ENCODE assay signal across 10 cellular contexts in the genomic region with DNA sequence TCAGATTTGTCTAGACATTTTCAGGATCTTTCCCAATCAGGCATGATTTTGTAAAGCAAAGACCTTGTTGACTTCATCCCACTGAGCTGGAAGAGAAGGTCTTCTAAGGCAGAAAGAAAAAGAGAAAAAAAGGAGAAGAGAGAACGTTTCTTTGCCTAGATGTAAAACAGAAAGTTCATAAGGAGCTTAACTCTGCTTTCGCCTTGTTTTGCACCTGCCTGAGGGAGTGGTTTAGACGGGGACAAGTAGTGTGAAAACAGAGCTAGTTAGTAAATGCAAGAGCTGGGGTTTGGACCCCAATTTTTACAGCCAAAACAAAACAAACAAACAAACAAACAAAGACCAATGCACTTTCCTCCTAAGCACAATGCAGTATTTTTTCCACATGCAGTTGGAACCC.
DNase-seq lines count a peak whose midpoint lies in the region; ATAC-seq, FAIRE-seq and TF ChIP-seq lines count a peak whose summit lies in the region.
"Had no signal": no experiment of that assay in that cellular context is flagged by ENCODE, and none has a peak within 500 bp of the region (broad histone marks: within the 10 kb centered on the region; RNA-seq: fewer than 3 reads in every experiment).

No MANE protein-coding gene starts in this region.

- no peaks in the 10 kb centered on the region for H3F3A ChIP-seq in SK-N-SH (replicated peaks; ENCODE audit: insufficient read depth)

- TF ChIP-seq CTCF in keratinocyte (optimal IDR thresholded peaks at IDR 0.05 in 1 of 3, IDR thresholded peaks at IDR 0.05 in 1 of 3, conservative IDR thresholded peaks at IDR 0.05 in 1 of 3; ENCODE audit: extremely low read depth in 1 of 3, insufficient read depth in 2 of 3, low read length in 3 of 3) (no peak), endothelial cell (IDR thresholded peaks at IDR 0.05; ENCODE audit: unreplicated experiment) (no peak), SK-N-SH (IDR thresholded peaks at IDR 0.05) (no peak)

- no peaks in the 10 kb centered on the region for H3K9me3 ChIP-seq in keratinocyte (ENCODE audit: control insufficient read depth, low read depth, low read length)
- H3K9me3 ChIP-seq in thymus (ENCODE audit: control insufficient read depth): no peaks in the 10 kb centered on the region
- H3K9me3 ChIP-seq in SK-N-SH: no peaks in the 10 kb centered on the region

- peaks cover 60% of the 10 kb centered on the region for H3K4me1 ChIP-seq in keratinocyte (ENCODE audit: control insufficient read depth, extremely low read depth, insufficient read depth, low read length)
- H3K4me1 ChIP-seq in thymus (ENCODE audit: control insufficient read depth, insufficient read depth, low read length): peaks cover 11% of the 10 kb centered on the region
- H3K4me1 ChIP-seq in SK-N-SH (ENCODE audit: control insufficient read depth in 1 of 2, insufficient read depth in 2 of 2, low read depth in 1 of 2, low read length in 1 of 2): peaks cover 11 to 19% of the 10 kb centered on the region in 2 experiments; a peak in 2 of 4 replicates

- no peaks in the 10 kb centered on the region for H3K9me3 Mint-ChIP-seq in endothelial cell (ENCODE audit: unreplicated experiment)

- H3K27ac ChIP-seq in keratinocyte (ENCODE audit: control insufficient read depth, insufficient read depth, low read length): peak overlapping the region; percentile 95
- peak overlapping the region; percentile 80 for H3K27ac ChIP-seq in thymus (ENCODE audit: low read depth)
- peak overlapping the region in 1 of 2 experiments; percentile 28; a peak in 2 of 4 replicates for H3K27ac ChIP-seq in SK-N-SH (ENCODE audit: low read depth in 2 of 2, low read length in 1 of 2)

- no peak overlapping the region for H3K4me3 Mint-ChIP-seq in endothelial cell (ENCODE audit: unreplicated experiment)

- peak overlapping the region; percentile 39 for H3K9ac ChIP-seq in keratinocyte (ENCODE audit: control insufficient read depth, extremely low read depth, insufficient read depth, low read length)
- no peak overlapping the region for H3K9ac ChIP-seq in SK-N-SH

- H4K20me1 ChIP-seq in keratinocyte (ENCODE audit: control insufficient read depth, extremely low read depth, insufficient read depth, low read length) (no peaks in the 10 kb centered on the region), SK-N-SH (ENCODE audit: insufficient read depth) (no peaks in the 10 kb centered on the region)

- peaks cover 2% of the 10 kb centered on the region for H3K9me1 ChIP-seq in keratinocyte (ENCODE audit: control insufficient read depth, extremely low read depth, insufficient read depth, low read length)

- TF ChIP-seq EP300 in SK-N-SH (IDR thresholded peaks at IDR 0.05; ENCODE audit: borderline replicate concordance in 1 of 2, low read depth in 1 of 2, low read length in 1 of 2): no peak

- DNase-seq in GM19240 (ENCODE audit: insufficient read length, low spot score): peak; percentile 33
- DNase-seq in keratinocyte (ENCODE audit: low read depth, low spot score): no peak
- no peak for DNase-seq in endothelial cell (ENCODE audit: low spot score)
- DNase-seq in NCI-H2196 treated with DMSO at 0.1 percent for 48 hours (lab: John Stamatoyannopoulos, UW; ENCODE audit: unreplicated experiment): no peak
- no peak for DNase-seq in SK-N-SH
- DNase-seq: NCI-H2029, RPMI8226 had no signal

- CTCF ChIA-PET in SK-N-SH (lab: Yijun Ruan, JAX): interaction anchor here (1.1 to 1.7 kb wide), 3 partner anchors 9 to 297 kb away, joined by 3 to 4 read pairs (median 4); no protein-coding TSS in a partner anchor

- peaks cover 20% of the 10 kb centered on the region for H3K4me1 Mint-ChIP-seq in endothelial cell (ENCODE audit: unreplicated experiment)

- peak; percentile 57 for FAIRE-seq in keratinocyte (lab: Jason Lieb, UNC)

- H3K9me2 ChIP-seq in SK-N-SH: no peaks in the 10 kb centered on the region

- dilution Hi-C loops in keratinocyte (cut with MboI; ENCODE audit: extremely low pct_ligation_motif_present, low sequenced_read_pairs): no loop called here

- TF ChIP-seq RAD21 in SK-N-SH (IDR thresholded peaks at IDR 0.05; ENCODE audit: low read length): no peak

- 44% methylated on average over 3 of the region's 3 CpGs for WGBS in thymus
- 82% methylated on average over 3 of the region's 3 CpGs for WGBS in SK-N-SH (ENCODE audit: low lambda C conversion rate)

- H3K36me3 ChIP-seq in keratinocyte (ENCODE audit: control insufficient read depth in 2 of 2, extremely low read depth in 1 of 2, insufficient read depth in 2 of 2, low read length in 2 of 2): no peaks in the 10 kb centered on the region
- H3K36me3 ChIP-seq in thymus (ENCODE audit: control insufficient read depth, insufficient read depth): no peaks in the 10 kb centered on the region
- no peaks in the 10 kb centered on the region for H3K36me3 ChIP-seq in SK-N-SH (replicated peaks in 1 of 2; ENCODE audit: control insufficient read depth in 1 of 2, insufficient read depth in 2 of 2, low read length in 1 of 2)

- H3K4me2 ChIP-seq in keratinocyte (ENCODE audit: control insufficient read depth, extremely low read depth, insufficient read depth, low read depth, low read length) (no peak overlapping the region), SK-N-SH (no peak overlapping the region)

- POLR2A ChIA-PET in SK-N-SH (lab: Yijun Ruan, JAX): no interaction called here

- ATAC-seq in HG03439 (IDR thresholded peaks at IDR 0.05; ENCODE audit: unreplicated experiment): peak; percentile 53
- ATAC-seq: activated CD4-positive, CD25-positive, alpha-beta regulatory T cell treated with anti-CD3 and anti-CD28 coated beads, Interleukin-2, amount 50 U/mL, for 24 hours had no signal

- H3K27ac Mint-ChIP-seq in endothelial cell (ENCODE audit: unreplicated experiment): no peak overlapping the region

- H2AFZ ChIP-seq in keratinocyte (ENCODE audit: control insufficient read depth, low read length) (no peak overlapping the region), SK-N-SH (ENCODE audit: low read depth) (no peak overlapping the region)

- H3K4me3 ChIP-seq in keratinocyte (ENCODE audit: control insufficient read depth in 2 of 3, extremely low read depth in 1 of 3, insufficient read depth in 2 of 3, low read depth in 1 of 3, low read length in 3 of 3) (no peak overlapping the region), thymus (ENCODE audit: low read length) (no peak overlapping the region), SK-N-SH (ENCODE audit: low read depth in 2 of 2, low read length in 1 of 2) (no peak overlapping the region)

- H3K36me3 Mint-ChIP-seq in endothelial cell (ENCODE audit: low read depth, unreplicated experiment): peaks cover 6% of the 10 kb centered on the region

- peaks cover 2% of the 10 kb centered on the region for H3K27me3 Mint-ChIP-seq in endothelial cell (ENCODE audit: unreplicated experiment)

- no peaks in the 10 kb centered on the region for H3K79me2 ChIP-seq in keratinocyte (ENCODE audit: control insufficient read depth, insufficient read depth, low read length)
- H3K79me2 ChIP-seq in SK-N-SH (ENCODE audit: insufficient read depth): no peaks in the 10 kb centered on the region

- no peaks in the 10 kb centered on the region for H3K27me3 ChIP-seq in keratinocyte (ENCODE audit: control insufficient read depth, extremely low read depth, insufficient read depth, low read length)
- H3K27me3 ChIP-seq in thymus (ENCODE audit: control insufficient read depth, insufficient read depth): no peaks in the 10 kb centered on the region
- no peaks in the 10 kb centered on the region for H3K27me3 ChIP-seq in SK-N-SH (ENCODE audit: insufficient read depth)

TF ChIP-seq in SK-N-SH, 30 proteins besides CTCF, POLR2A, EP300 and RAD21:
- TF ChIP-seq, protein P1, sequence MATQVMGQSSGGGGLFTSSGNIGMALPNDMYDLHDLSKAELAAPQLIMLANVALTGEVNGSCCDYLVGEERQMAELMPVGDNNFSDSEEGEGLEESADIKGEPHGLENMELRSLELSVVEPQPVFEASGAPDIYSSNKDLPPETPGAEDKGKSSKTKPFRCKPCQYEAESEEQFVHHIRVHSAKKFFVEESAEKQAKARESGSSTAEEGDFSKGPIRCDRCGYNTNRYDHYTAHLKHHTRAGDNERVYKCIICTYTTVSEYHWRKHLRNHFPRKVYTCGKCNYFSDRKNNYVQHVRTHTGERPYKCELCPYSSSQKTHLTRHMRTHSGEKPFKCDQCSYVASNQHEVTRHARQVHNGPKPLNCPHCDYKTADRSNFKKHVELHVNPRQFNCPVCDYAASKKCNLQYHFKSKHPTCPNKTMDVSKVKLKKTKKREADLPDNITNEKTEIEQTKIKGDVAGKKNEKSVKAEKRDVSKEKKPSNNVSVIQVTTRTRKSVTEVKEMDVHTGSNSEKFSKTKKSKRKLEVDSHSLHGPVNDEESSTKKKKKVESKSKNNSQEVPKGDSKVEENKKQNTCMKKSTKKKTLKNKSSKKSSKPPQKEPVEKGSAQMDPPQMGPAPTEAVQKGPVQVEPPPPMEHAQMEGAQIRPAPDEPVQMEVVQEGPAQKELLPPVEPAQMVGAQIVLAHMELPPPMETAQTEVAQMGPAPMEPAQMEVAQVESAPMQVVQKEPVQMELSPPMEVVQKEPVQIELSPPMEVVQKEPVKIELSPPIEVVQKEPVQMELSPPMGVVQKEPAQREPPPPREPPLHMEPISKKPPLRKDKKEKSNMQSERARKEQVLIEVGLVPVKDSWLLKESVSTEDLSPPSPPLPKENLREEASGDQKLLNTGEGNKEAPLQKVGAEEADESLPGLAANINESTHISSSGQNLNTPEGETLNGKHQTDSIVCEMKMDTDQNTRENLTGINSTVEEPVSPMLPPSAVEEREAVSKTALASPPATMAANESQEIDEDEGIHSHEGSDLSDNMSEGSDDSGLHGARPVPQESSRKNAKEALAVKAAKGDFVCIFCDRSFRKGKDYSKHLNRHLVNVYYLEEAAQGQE (IDR thresholded peaks at IDR 0.05; ENCODE audit: low read depth, low read length): no peak
- TF ChIP-seq GATA2 (CRISPR knock-in tag; IDR thresholded peaks at IDR 0.05): no peak
- no peak for TF ChIP-seq MEF2A (IDR thresholded peaks at IDR 0.05; ENCODE audit: borderline replicate concordance, low read depth)
- no peak for TF ChIP-seq SIN3A (IDR thresholded peaks at IDR 0.05; ENCODE audit: borderline replicate concordance, low read depth, low read length)
